In genomic region chr1:109750241-109750882, GRCh38 we compare ENCODE assay signal across 30 cellular contexts. TPM values are rescaled to one million over a fixed set of nuclear protein-coding genes. Genes with fewer than 3 reads are reported as not detected.
"Had no signal": no experiment of that assay in that cellular context is flagged by ENCODE, and none has a peak within 500 bp of the region (broad histone marks: within the 10 kb centered on the region; RNA-seq: fewer than 3 reads in every experiment).

No MANE protein-coding gene starts in this region.

- H3K9me3 ChIP-seq: breast epithelium, esophagus squamous epithelium, heart right ventricle, left lung, lower lobe of right lung, psoas muscle, testis, transverse colon had no signal

- ATAC-seq: activated CD8-positive, alpha-beta memory T cell treated with anti-CD3 and anti-CD28 coated beads, Interleukin-2, amount 10 ng/mL, durations not matched to agents 7 days and 5 days; activated CD8-positive, alpha-beta T cell treated with anti-CD3 and anti-CD28 coated beads, Interleukin-2, amount 10 ng/mL, durations not matched to agents 7 days and 5 days; activated naive CD8-positive, alpha-beta T cell treated with anti-CD3 and anti-CD28 coated beads, Interleukin-2, amount 50 U/mL, for 24 hours; left lung; psoas muscle; SK-N-SH treated with all-trans-retinoic acid at 6 μM for 48 hours; T-helper 17 cell had no signal

- H3K4me3 ChIP-seq: breast epithelium, esophagus squamous epithelium, heart right ventricle, left lung, lower lobe of right lung, psoas muscle, testis, transverse colon had no signal

- H3K27ac ChIP-seq: breast epithelium, epithelial cell of prostate, esophagus squamous epithelium, heart right ventricle, left lung, lower lobe of right lung, parathyroid adenoma, psoas muscle, testis, transverse colon had no signal

- DNase-seq: activated CD4-positive, alpha-beta T cell treated with anti-CD3 and anti-CD28 coated beads, Interleukin-2, amount 50 U/mL, for 1 hour; activated CD8-positive, alpha-beta memory T cell treated with anti-CD3 and anti-CD28 coated beads, Interleukin-2, amount 10 ng/mL, durations not matched to agents 7 days and 5 days; activated CD8-positive, alpha-beta T cell treated with anti-CD3 and anti-CD28 coated beads, Interleukin-2, amount 10 ng/mL, durations not matched to agents 7 days and 5 days; activated naive CD8-positive, alpha-beta T cell treated with anti-CD3 and anti-CD28 coated beads, Interleukin-2, amount 50 U/mL, for 24 hours; amygdala; central memory CD4-positive, alpha-beta T cell; effector CD8-positive, alpha-beta T cell; esophagus squamous epithelium; foreskin melanocyte; heart right ventricle; kidney glomerular epithelial cell; left lung; lower lobe of right lung; mesenchymal stem cell; naive B cell; nephron progenitor cell; psoas muscle; stimulated activated naive CD4-positive, alpha-beta T cell; T-helper 17 cell; T1000; testis; transverse colon had no signal

- H3K27me3 ChIP-seq: breast epithelium, left lung, testis, transverse colon had no signal

- H3K36me3 ChIP-seq: breast epithelium, esophagus squamous epithelium, heart right ventricle, left lung, lower lobe of right lung had no signal

- H3K4me1 ChIP-seq: breast epithelium, esophagus squamous epithelium, left lung, lower lobe of right lung, parathyroid adenoma, psoas muscle, transverse colon had no signal

RNA-seq across cellular contexts. Expression of gene EPS8L3, which starts 13.4 kb away (rescaled TPM):
- total RNA-seq: activated CD8-positive, alpha-beta memory T cell treated with anti-CD3 and anti-CD28 coated beads, Interleukin-2, amount 10 ng/mL, durations not matched to agents 7 days and 5 days; activated CD8-positive, alpha-beta T cell treated with anti-CD3 and anti-CD28 coated beads, Interleukin-2, amount 10 ng/mL, durations not matched to agents 7 days and 5 days; activated T-helper 2 cell treated with anti-CD3 and anti-CD28 coated beads, Interferon-gamma antibody, Interleukin-2, Interleukin-4, amounts not matched to agents 10 μg/mL and 5 μg/mL and 100 μg/mL, durations not matched to agents 14 hours and 24 hours and 36 hours; dermis microvascular lymphatic vessel endothelial cell; glomerular endothelial cell; left lung; lower lobe of right lung; mononuclear cell; T-helper 17 cell had no signal
- polyA plus RNA-seq: heart right ventricle had no signal

RNA-seq across cellular contexts. Expression of gene GSTM5, which starts 38.3 kb away (rescaled TPM):
- total RNA-seq: activated CD8-positive, alpha-beta memory T cell treated with anti-CD3 and anti-CD28 coated beads, Interleukin-2, amount 10 ng/mL, durations not matched to agents 7 days and 5 days; dermis microvascular lymphatic vessel endothelial cell; glomerular endothelial cell; mononuclear cell had no signal
